ENCODE assay signal across 19 cellular contexts in genomic region chr3:9079674-9080073, GRCh38.
DNase-seq lines count a peak whose midpoint lies in the region; ATAC-seq, FAIRE-seq and TF ChIP-seq lines count a peak whose summit lies in the region.
"Had no signal": no experiment of that assay in that cellular context is flagged by ENCODE, and none has a peak within 500 bp of the region (broad histone marks: within the 10 kb centered on the region; RNA-seq: fewer than 3 reads in every experiment).

No MANE protein-coding gene starts in this region.

- H3K36me3 Mint-ChIP-seq in MCF 10A (ENCODE audit: insufficient read depth, unreplicated experiment): peaks cover 22% of the 10 kb centered on the region
- no peaks in the 10 kb centered on the region for H3K36me3 Mint-ChIP-seq in activated T-helper 1 cell treated with anti-CD3 and anti-CD28 coated beads, Interleukin-12 subunit alpha, Interleukin-12 subunit beta, Interleukin-2, Interleukin-4 antibody, amounts not matched to agents 30 ng/mL and 10 ng/mL and 1 ng/mL, durations not matched to agents 14 hours and 24 hours and 36 hours (ENCODE audit: low read depth)

- H4K5ac ChIP-seq in H1 (ENCODE audit: insufficient read length, low read depth, low read length): no peak overlapping the region

- H3K4me3 ChIP-seq in breast epithelium: no peak overlapping the region
- no peak overlapping the region for H3K4me3 ChIP-seq in PC-9
- no peak overlapping the region for H3K4me3 ChIP-seq in H1 (ENCODE audit: extremely low read depth in 1 of 4, insufficient read depth in 2 of 4, low read depth in 3 of 4, low read length in 4 of 4)
- H3K4me3 ChIP-seq: BLaER1 treated with 17β-estradiol and CSF1 and Interleukin-3, amounts not matched to agents 10 nM and 100 nM; SJSA1 had no signal

- TF ChIP-seq CTCF in MCF 10A (IDR thresholded peaks at IDR 0.05; ENCODE audit: unreplicated experiment) (no peak), breast epithelium (IDR thresholded peaks at IDR 0.05) (no peak), PC-9 (conservative IDR thresholded peaks at IDR 0.05) (no peak), H1 (IDR thresholded peaks at IDR 0.05; ENCODE audit: control extremely low read depth in 1 of 3, insufficient read depth in 1 of 3, low read depth in 1 of 3, low read length in 3 of 3) (no peak)

- no peaks in the 10 kb centered on the region for H3K9me3 ChIP-seq in breast epithelium
- no peaks in the 10 kb centered on the region for H3K9me3 ChIP-seq in PC-9 (ENCODE audit: insufficient read depth, low read depth)
- H3K9me3 ChIP-seq in H1 (ENCODE audit: insufficient read depth in 2 of 2, low read depth in 1 of 2, low read length in 1 of 2): peaks cover 9 to 14% of the 10 kb centered on the region in 2 experiments; a peak in 3 of 4 replicates
- H3K9me3 ChIP-seq: BLaER1 treated with 17β-estradiol and CSF1 and Interleukin-3, amounts not matched to agents 10 nM and 100 nM; SJSA1 had no signal

- no peak overlapping the region for H3K14ac ChIP-seq in H1 (ENCODE audit: insufficient read length)

- no peaks in the 10 kb centered on the region for H3K36me3 ChIP-seq in breast epithelium
- no peaks in the 10 kb centered on the region for H3K36me3 ChIP-seq in PC-9 (ENCODE audit: low read depth)
- 0 out of 8 replicates have a peak, but pooled peaks cover 0 to 5% (median 0%) of the 10 kb centered on the region in 4 experiments for H3K36me3 ChIP-seq in H1 (ENCODE audit: control insufficient read depth in 2 of 4, insufficient read depth in 4 of 4, low read length in 3 of 4)
- H3K36me3 ChIP-seq: SJSA1 had no signal

- ATAC-seq in HG03354 (IDR thresholded peaks at IDR 0.05; ENCODE audit: poor library complexity, severe bottlenecking, unreplicated experiment): no peak

- peak; percentile 58 for DNase-seq in MCF 10A (ENCODE audit: unreplicated experiment)
- no peak for DNase-seq in breast epithelium (ENCODE audit: low spot score in 2 of 2)
- DNase-seq in PC-9: peak; percentile 38 to 39
- no peak for DNase-seq in H1 (ENCODE audit: low read depth in 1 of 2, low spot score in 2 of 2)
- no peak for DNase-seq in amygdala (lab: John Stamatoyannopoulos, UW)
- no peak for DNase-seq in midbrain (lab: John Stamatoyannopoulos, UW)
- no peak for DNase-seq in activated T-helper 1 cell treated with anti-CD3 and anti-CD28 coated beads, Interleukin-12 subunit alpha, Interleukin-12 subunit beta, Interleukin-2, Interleukin-4 antibody, amounts not matched to agents 30 ng/mL and 10 ng/mL and 1 ng/mL, durations not matched to agents 14 hours and 24 hours and 36 hours (ENCODE audit: low spot score)
- DNase-seq: HCEC 1CT, MM.1S, NCI-H1105 treated with DMSO at 0.1 percent for 48 hours, NCI-H187, NCI-H446 treated with DMSO at 0.1 percent for 48 hours, NCI-H748 treated with DMSO at 0.1 percent for 48 hours had no signal

- peak overlapping the region; percentile 67 for H3K27ac Mint-ChIP-seq in MCF 10A (ENCODE audit: low read depth, unreplicated experiment)
- no peak overlapping the region for H3K27ac Mint-ChIP-seq in activated T-helper 1 cell treated with anti-CD3 and anti-CD28 coated beads, Interleukin-12 subunit alpha, Interleukin-12 subunit beta, Interleukin-2, Interleukin-4 antibody, amounts not matched to agents 30 ng/mL and 10 ng/mL and 1 ng/mL, durations not matched to agents 14 hours and 24 hours and 36 hours

- H2BK120ac ChIP-seq in H1 (replicated peaks; ENCODE audit: low read depth, low read length): no peak overlapping the region

- H4K91ac ChIP-seq in H1 (replicated peaks; ENCODE audit: insufficient read length, low read length): no peak overlapping the region

- H2BK12ac ChIP-seq in H1 (ENCODE audit: low read depth, low read length): no peak overlapping the region

- H3K79me1 ChIP-seq in H1 (ENCODE audit: low read depth, low read length): no peaks in the 10 kb centered on the region

- H3K27ac ChIP-seq in breast epithelium (no peak overlapping the region), PC-9 (no peak overlapping the region), H1 (ENCODE audit: low read depth, low read length) (peak overlapping the region; percentile 7; the same call in 1 of the 2 replicates)
- H3K27ac ChIP-seq: HL-60, KMS-11, SJSA1 had no signal

- H3K9me3 Mint-ChIP-seq in MCF 10A (ENCODE audit: unreplicated experiment): no peaks in the 10 kb centered on the region
- H3K9me3 Mint-ChIP-seq in activated T-helper 1 cell treated with anti-CD3 and anti-CD28 coated beads, Interleukin-12 subunit alpha, Interleukin-12 subunit beta, Interleukin-2, Interleukin-4 antibody, amounts not matched to agents 30 ng/mL and 10 ng/mL and 1 ng/mL, durations not matched to agents 14 hours and 24 hours and 36 hours: no peaks in the 10 kb centered on the region

- no peak overlapping the region for H2AFZ ChIP-seq in PC-9
- no peak overlapping the region for H2AFZ ChIP-seq in H1 (ENCODE audit: low read length)

- TF ChIP-seq POLR2A in breast epithelium (IDR thresholded peaks at IDR 0.05) (no peak), H1 (IDR thresholded peaks at IDR 0.05; ENCODE audit: control extremely low read depth in 1 of 2, low read depth in 2 of 2, low read length in 2 of 2) (no peak)

- H3K23me2 ChIP-seq in H1 (ENCODE audit: low read depth, low read length): no peaks in the 10 kb centered on the region

- no peak for TF ChIP-seq RAD21 in H1 (IDR thresholded peaks at IDR 0.05 in 1 of 2, conservative IDR thresholded peaks at IDR 0.05 in 1 of 2; ENCODE audit: low read depth in 2 of 2, low read length in 2 of 2)

- H2BK20ac ChIP-seq in H1 (ENCODE audit: low read length): no peak overlapping the region

- H3K9ac ChIP-seq in H1 (replicated peaks in 1 of 4; ENCODE audit: extremely low read depth in 1 of 4, low read depth in 3 of 4, low read length in 3 of 4): no peak overlapping the region
- H3K9ac ChIP-seq: KMS-11 had no signal

- no peak overlapping the region for H3K56ac ChIP-seq in H1 (replicated peaks; ENCODE audit: insufficient read length, low read depth, low read length)

- H2BK15ac ChIP-seq in H1 (ENCODE audit: low read length): peak overlapping the region; percentile 32; the same call in 1 of the 2 replicates

- H2AK5ac ChIP-seq in H1 (ENCODE audit: low read depth, low read length): no peak overlapping the region; the same call in 1 of the 2 replicates

- TF ChIP-seq EP300 in H1 (IDR thresholded peaks at IDR 0.05; ENCODE audit: borderline replicate concordance in 1 of 2, low read depth in 2 of 2, low read length in 2 of 2): no peak

- no peak overlapping the region; the same call in 1 of the 2 replicates for H3K18ac ChIP-seq in H1 (ENCODE audit: extremely low read depth, low read length)

- no peak overlapping the region for H4K8ac ChIP-seq in H1 (ENCODE audit: extremely low read depth, insufficient read depth, low read length)

- no peak overlapping the region for H3K4ac ChIP-seq in H1 (replicated peaks; ENCODE audit: insufficient read length, low read depth, low read length)

- BruUV-seq in MCF 10A (replicated peaks; lab: Mats Ljungman, UMichigan) (no TSS peak), PC-9 (replicated peaks; lab: Mats Ljungman, UMichigan) (no TSS peak)

- H3K4me2 ChIP-seq in PC-9 (no peak overlapping the region), H1 (ENCODE audit: insufficient read depth in 1 of 2, low read depth in 2 of 2, low read length in 2 of 2) (no peak overlapping the region)
- H3K4me2 ChIP-seq: KMS-11 had no signal

- H3K27me3 Mint-ChIP-seq in MCF 10A (ENCODE audit: insufficient read depth, unreplicated experiment): no peaks in the 10 kb centered on the region
- H3K27me3 Mint-ChIP-seq in activated T-helper 1 cell treated with anti-CD3 and anti-CD28 coated beads, Interleukin-12 subunit alpha, Interleukin-12 subunit beta, Interleukin-2, Interleukin-4 antibody, amounts not matched to agents 30 ng/mL and 10 ng/mL and 1 ng/mL, durations not matched to agents 14 hours and 24 hours and 36 hours (ENCODE audit: insufficient read depth): peaks cover 7% of the 10 kb centered on the region

- CTCF ChIA-PET in MCF 10A (lab: Yijun Ruan, JAX) (interaction anchor here (0.5 to 1.7 kb wide), 5 partner anchors 9 to 223 kb away, joined by 3 to 9 read pairs (median 4); no protein-coding TSS in a partner anchor), PC-9 (lab: Charles Lee) (interaction anchor here (0.8 to 1.2 kb wide), 2 partner anchors 92 to 170 kb away, joined by 4 to 5 read pairs; partner anchors contain the start of gene SRGAP3), H1 (lab: Charles Lee; ENCODE audit: partially characterized antibody) (interaction anchor here (0.6 to 4.2 kb wide), 12 partner anchors 8 to 926 kb away, joined by 3 to 20 read pairs (median 5); no protein-coding TSS in a partner anchor)

- POLR2A ChIA-PET in MCF 10A (lab: Yijun Ruan, JAX) (interaction anchor here (0.7 to 1.2 kb wide), 5 partner anchors 14 to 168 kb away, joined by 3 to 4 read pairs (median 3); no protein-coding TSS in a partner anchor), PC-9 (lab: Charles Lee; ENCODE audit: unreplicated experiment) (interaction anchor here (0.7 kb wide), 1 partner anchor 419 kb away, joined by 3 read pairs; no protein-coding TSS in a partner anchor), H1 (lab: Charles Lee; ENCODE audit: partially characterized antibody) (interaction anchor here (1.0 kb wide), 1 partner anchor 45 kb away, joined by 3 read pairs; no protein-coding TSS in a partner anchor)

- peak overlapping the region; percentile 1 for H3K4me3 Mint-ChIP-seq in MCF 10A (ENCODE audit: unreplicated experiment)
- no peak overlapping the region for H3K4me3 Mint-ChIP-seq in activated T-helper 1 cell treated with anti-CD3 and anti-CD28 coated beads, Interleukin-12 subunit alpha, Interleukin-12 subunit beta, Interleukin-2, Interleukin-4 antibody, amounts not matched to agents 30 ng/mL and 10 ng/mL and 1 ng/mL, durations not matched to agents 14 hours and 24 hours and 36 hours

- H3F3A ChIP-seq in PC-9 (ENCODE audit: insufficient read depth, low read depth): no peaks in the 10 kb centered on the region

- H3K79me2 ChIP-seq in PC-9 (ENCODE audit: low read depth) (no peaks in the 10 kb centered on the region), H1 (ENCODE audit: control insufficient read depth in 1 of 2, insufficient read depth in 2 of 2, low read length in 2 of 2) (no peaks in the 10 kb centered on the region)

- H3K27me3 ChIP-seq in breast epithelium: no peaks in the 10 kb centered on the region
- H3K27me3 ChIP-seq in PC-9 (ENCODE audit: insufficient read depth, low read depth): no peaks in the 10 kb centered on the region
- no peaks in the 10 kb centered on the region for H3K27me3 ChIP-seq in H1 (replicated peaks in 1 of 4; ENCODE audit: control insufficient read depth in 3 of 4, extremely low read depth in 1 of 4, insufficient read depth in 3 of 4, low read length in 3 of 4)
- H3K27me3 ChIP-seq: BLaER1 treated with 17β-estradiol and CSF1 and Interleukin-3, amounts not matched to agents 10 nM and 100 nM; SJSA1 had no signal

- H3K23ac ChIP-seq in H1 (ENCODE audit: insufficient read length): no peak overlapping the region

- H4K20me1 ChIP-seq in PC-9 (ENCODE audit: insufficient read depth) (no peaks in the 10 kb centered on the region), H1 (replicated peaks in 1 of 2; ENCODE audit: control insufficient read depth in 1 of 2, insufficient read depth in 2 of 2, low read length in 2 of 2) (no peaks in the 10 kb centered on the region)

- FAIRE-seq in H1 (lab: Jason Lieb, UNC): no peak
- FAIRE-seq: HepG2 had no signal

- no peaks in the 10 kb centered on the region for H3K9me2 ChIP-seq in PC-9 (ENCODE audit: insufficient read depth)

- WGBS in H1 (ENCODE audit: extremely low coverage in 1 of 2, insufficient coverage in 1 of 2, insufficient read length in 1 of 2, insufficient replicate concordance in 2 of 2, low coverage in 1 of 2, low lambda C conversion rate in 2 of 2, missing lambda C conversion rate in 1 of 2), 2 experiments: 86% methylated on average over 8 of the region's 8 CpGs; no CpG with 5 or more reads in 1 of the 2 experiments

- H3K4me1 ChIP-seq in breast epithelium (no peaks in the 10 kb centered on the region), PC-9 (replicated peaks; ENCODE audit: insufficient read depth) (no peaks in the 10 kb centered on the region), H1 (replicated peaks in 1 of 4; ENCODE audit: control insufficient read depth in 3 of 4, insufficient read depth in 4 of 4, low read length in 3 of 4) (peaks cover 7 to 21% (median 17%) of the 10 kb centered on the region in 4 experiments)
- H3K4me1 ChIP-seq: SJSA1 had no signal

- 0 out of 2 replicates have a peak overlapping the region, but pooled peaks have one; percentile 2 for H2BK5ac ChIP-seq in H1 (ENCODE audit: low read depth, low read length)

- intact Hi-C loops in MCF 10A (cut with micrococcal nuclease) (no loop called here), breast epithelium (cut with DNase I; ENCODE audit: low total_unique reads) (no loop called here), PC-9 (cut with micrococcal nuclease; ENCODE audit: unreplicated experiment) (no loop called here)
- intact Hi-C loops in activated T-helper 1 cell treated with anti-CD3 and anti-CD28 coated beads, Interleukin-12 subunit alpha, Interleukin-12 subunit beta, Interleukin-2, Interleukin-4 antibody, amounts not matched to agents 30 ng/mL and 10 ng/mL and 1 ng/mL, durations not matched to agents 14 hours and 24 hours and 36 hours (cut with micrococcal nuclease): no loop called here

- H3K4me1 Mint-ChIP-seq in MCF 10A (ENCODE audit: insufficient read depth, unreplicated experiment): peaks cover 16% of the 10 kb centered on the region
- no peaks in the 10 kb centered on the region for H3K4me1 Mint-ChIP-seq in activated T-helper 1 cell treated with anti-CD3 and anti-CD28 coated beads, Interleukin-12 subunit alpha, Interleukin-12 subunit beta, Interleukin-2, Interleukin-4 antibody, amounts not matched to agents 30 ng/mL and 10 ng/mL and 1 ng/mL, durations not matched to agents 14 hours and 24 hours and 36 hours (ENCODE audit: low read depth)

Comparison
In these comparisons a context has a peak if more than half of its experiments do, and no peak if none do; other contexts are left out.
1. DNase-seq: peak in MCF 10A (single experiment) and PC-9 (2 of 2); none in breast epithelium (0 of 2), H1 (0 of 2), amygdala (0 of 56), midbrain (single experiment) and activated T-helper 1 cell treated with anti-CD3 and anti-CD28 coated beads, Interleukin-12 subunit alpha, Interleukin-12 subunit beta, Interleukin-2, Interleukin-4 antibody, amounts not matched to agents 30 ng/mL and 10 ng/mL and 1 ng/mL, durations not matched to agents 14 hours and 24 hours and 36 hours (single experiment).